14 cellular contexts compared by ENCODE assay signal in genomic region chr3:48696156-48696555, GRCh38. TPM values are rescaled to one million over a fixed set of nuclear protein-coding genes. Genes with fewer than 3 reads are reported as not detected.
DNase-seq lines count a peak whose midpoint lies in the region; ATAC-seq and TF ChIP-seq lines count a peak whose summit lies in the region.
"Had no signal": no experiment of that assay in that cellular context is flagged by ENCODE, and none has a peak within 500 bp of the region (broad histone marks: within the 10 kb centered on the region; RNA-seq: fewer than 3 reads in every experiment).

No MANE protein-coding gene starts in this region.

- peak; percentile 4 for DNase-seq in HuH-7.5 (ENCODE audit: low spot score)
- peak in 2 of 4 donors; percentile 21 to 30 for DNase-seq in body of pancreas
- DNase-seq in memory B cell (ENCODE audit: low spot score in 2 of 2) = no peak
- no peak for DNase-seq in AG08395 (ENCODE audit: low spot score)
- DNase-seq in nucleus accumbens (lab: John Stamatoyannopoulos, UW) = no peak
- DNase-seq in GM13977 (ENCODE audit: low spot score) = no peak
- DNase-seq: activated naive CD4-positive, alpha-beta T cell; Caco-2; immature natural killer cell; NCI-H1105 treated with DMSO at 0.1 percent for 48 hours; NCI-H510A treated with DMSO at 0.1 percent for 48 hours had no signal

- in situ Hi-C loops in GM13977 (cut with MboI; ENCODE audit: low pct_unique_long_range_greater_than_20kb, low sequenced_read_pairs, unreplicated experiment) = no loop called here

- peak overlapping the region; percentile 38 for H3K27ac Mint-ChIP-seq in memory B cell

- no peak for TF ChIP-seq POLR2A in body of pancreas (IDR thresholded peaks at IDR 0.05)

- H3K27ac ChIP-seq in body of pancreas (peak overlapping the region in 2 of 4 donors; percentile 41 to 47), temporal lobe (ENCODE audit: low read depth, low read length) (peak overlapping the region; percentile 72)

- peaks cover 16% of the 10 kb centered on the region for H3K36me3 Mint-ChIP-seq in memory B cell
- H3K36me3 Mint-ChIP-seq: IgD-negative memory B cell had no signal

- H3K4me3 ChIP-seq in body of pancreas = no peak overlapping the region

- peaks cover 5% of the 10 kb centered on the region for H3K4me1 Mint-ChIP-seq in memory B cell

- ATAC-seq in body of pancreas = peak; percentile 24
- ATAC-seq in memory B cell (ENCODE audit: low read depth) = no peak
- ATAC-seq in HG03025 (IDR thresholded peaks at IDR 0.05; ENCODE audit: low FRiP score, unreplicated experiment) = no peak

- 53 to 66% methylated on average over 5 of the region's 5 CpGs for WGBS in body of pancreas, 2 donors

- H3K27me3 Mint-ChIP-seq in memory B cell = no peaks in the 10 kb centered on the region
- H3K27me3 Mint-ChIP-seq: IgD-negative memory B cell had no signal

- no peaks in the 10 kb centered on the region for H3K27me3 ChIP-seq in body of pancreas

- H3K4me1 ChIP-seq in body of pancreas = peaks cover 37% of the 10 kb centered on the region

- H3K36me3 ChIP-seq in body of pancreas (replicated peaks in 1 of 2; ENCODE audit: insufficient read depth in 1 of 2, low read depth in 2 of 2) = peaks cover 16 to 18% of the 10 kb centered on the region in 2 donors

- TF ChIP-seq CTCF in body of pancreas (IDR thresholded peaks at IDR 0.05) = no peak
- TF ChIP-seq CTCF in GM13977 (IDR thresholded peaks at IDR 0.05; ENCODE audit: extremely low read depth, insufficient read depth, missing control alignments) = no peak

- no peak overlapping the region for H3K4me3 Mint-ChIP-seq in memory B cell
- H3K4me3 Mint-ChIP-seq: immature natural killer cell had no signal

- H3K9me3 Mint-ChIP-seq in memory B cell = no peaks in the 10 kb centered on the region
- H3K9me3 Mint-ChIP-seq: IgD-negative memory B cell, immature natural killer cell had no signal

- no peaks in the 10 kb centered on the region for H3K9me3 ChIP-seq in body of pancreas
- H3K9me3 ChIP-seq: Caco-2 had no signal

- intact Hi-C loops in body of pancreas (cut with DNase I) = no loop called here

RNA-seq across cellular contexts. Expression of gene NCKIPSD, which starts 10.4 kb away (rescaled TPM):
- total RNA-seq in body of pancreas (10 to 100 TPM; 16.6 to 22.1 TPM), temporal lobe (5.2 TPM)

RNA-seq across cellular contexts. Expression of gene IP6K2, which starts 20.9 kb away (rescaled TPM):
- total RNA-seq in body of pancreas (100 to 1,000 TPM in 1 of 2 donors, 10 to 100 TPM in 1; 67.5 to 138 TPM), temporal lobe (78.2 TPM)

RNA-seq across cellular contexts. Expression of gene CELSR3, which starts 33.5 kb away (rescaled TPM):
- 1 to 10 TPM in 1 of 2 donors, under 1 TPM in 1; 0.66 to 2.6 TPM for total RNA-seq in body of pancreas
- 36.6 TPM for total RNA-seq in temporal lobe

Comparison
In these comparisons a context has a peak if more than half of its experiments do, and no peak if none do; other contexts are left out.
1. RNA of gene CELSR3, which starts 33.5 kb away (total RNA-seq): 36.6 TPM in temporal lobe (single experiment); 0.66 to 2.6 TPM in body of pancreas; every median in the first group is over 10 times any median in the second.